In the genomic region with DNA sequence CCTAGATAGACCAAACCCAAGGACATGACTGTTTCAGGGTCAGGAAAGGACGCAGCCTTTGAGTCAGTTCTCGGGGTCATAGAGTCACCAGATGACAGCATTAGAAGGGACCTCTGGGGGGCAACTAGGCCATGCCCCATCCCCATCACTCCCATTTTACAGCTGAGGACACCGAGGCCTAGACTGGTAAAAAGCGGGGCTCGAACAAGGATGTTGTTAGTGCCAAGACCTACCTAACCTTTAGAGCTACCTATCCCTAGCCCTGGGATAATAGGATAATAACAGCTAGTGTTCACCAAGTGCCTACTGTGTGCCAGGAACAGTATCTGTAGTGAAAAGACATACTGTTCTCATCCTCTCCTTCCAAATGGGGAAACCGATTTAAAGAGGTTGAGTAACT, we compare ENCODE assay signal across 30 cellular contexts.
"Had no signal": no experiment of that assay in that cellular context is flagged by ENCODE, and none has a peak within 500 bp of the region (broad histone marks: within the 10 kb centered on the region; RNA-seq: fewer than 3 reads in every experiment).

No MANE protein-coding gene starts in this region.

- H3K36me3 ChIP-seq: thoracic aorta, upper lobe of right lung, uterus had no signal

- DNase-seq: hypothalamus; immature natural killer cell; kidney; left colon; left ventricle myocardium inferior; mesendoderm; naive B cell; occipital lobe; retina; sigmoid colon; small intestine; spleen; stimulated activated CD4-positive, alpha-beta T cell treated with anti-CD3 and anti-CD28 coated beads, Interleukin-4, amount 100 ng/mL, for 24 hours; stimulated activated naive CD4-positive, alpha-beta T cell; tibial artery; trophoblast cell; upper lobe of right lung; uterus had no signal

- H3K4me1 Mint-ChIP-seq: naive B cell had no signal

- H3K9me3 ChIP-seq: left ventricle myocardium inferior, sigmoid colon, spleen, suprapubic skin, thoracic aorta, tibial artery, upper lobe of right lung, uterus had no signal

- H3K27me3 ChIP-seq: sigmoid colon, spleen, suprapubic skin, tibial artery, upper lobe of right lung, uterus had no signal

- H3K27ac Mint-ChIP-seq: mesothelial cell of epicardium; naive B cell; nephron; progenitor cell of endocrine pancreas; stimulated activated effector memory CD8-positive, alpha-beta T cell treated with anti-CD3 and anti-CD28 coated beads, Interleukin-12 subunit alpha, Interleukin-12 subunit beta, amount 100 ng/mL, for 72 hours; stimulated activated naive CD8-positive, alpha-beta T cell treated with anti-CD3 and anti-CD28 coated beads, Interleukin-15, Interleukin-2, amounts not matched to agents 100 ng/mL and 50 ng/mL, for 24 hours had no signal

- H3K36me3 Mint-ChIP-seq: immature natural killer cell, naive B cell had no signal

- FAIRE-seq: islet of Langerhans, kidney, small intestine had no signal

- H3K4me3 ChIP-seq: left ventricle myocardium inferior, lung, sigmoid colon, spleen, suprapubic skin, thoracic aorta, tibial artery, upper lobe of right lung, uterus had no signal

- ATAC-seq: left colon; right cardiac atrium; stimulated activated effector memory CD8-positive, alpha-beta T cell treated with anti-CD3 and anti-CD28 coated beads, Interleukin-12 subunit alpha, Interleukin-12 subunit beta, amount 100 ng/mL, for 72 hours; upper lobe of right lung had no signal

- H3K27me3 Mint-ChIP-seq: progenitor cell of endocrine pancreas; stimulated activated naive CD8-positive, alpha-beta T cell treated with anti-CD3 and anti-CD28 coated beads, Interleukin-15, Interleukin-2, amounts not matched to agents 100 ng/mL and 50 ng/mL, for 24 hours had no signal

- H3K4me3 Mint-ChIP-seq: immature natural killer cell; mesothelial cell of epicardium; naive B cell; nephron; neural crest cell; stimulated activated effector memory CD8-positive, alpha-beta T cell treated with anti-CD3 and anti-CD28 coated beads, Interleukin-12 subunit alpha, Interleukin-12 subunit beta, amount 100 ng/mL, for 72 hours; stimulated activated naive CD8-positive, alpha-beta T cell treated with anti-CD3 and anti-CD28 coated beads, Interleukin-15, Interleukin-2, amounts not matched to agents 100 ng/mL and 50 ng/mL, for 24 hours had no signal

- H3K27ac ChIP-seq: left ventricle myocardium inferior, parathyroid adenoma, sigmoid colon, spleen, suprapubic skin, thoracic aorta, tibial artery, upper lobe of right lung, uterus had no signal
